ENCODE assay signal across 1 cellular context in genomic region chr14:21251215-21251614, GRCh38.
TF ChIP-seq lines count a peak whose summit lies in the region.

No MANE protein-coding gene starts in this region.

TF ChIP-seq in HepG2, 621 proteins besides CTCF, POLR2A, EP300 and RAD21:
- no peak for TF ChIP-seq ZNF878 (CRISPR knock-in tag; IDR thresholded peaks at IDR 0.05)
- TF ChIP-seq POLR2G (IDR thresholded peaks at IDR 0.05; ENCODE audit: low read depth, low read length), result peak; percentile 58
- no peak for TF ChIP-seq ZNF570 (CRISPR knock-in tag; IDR thresholded peaks at IDR 0.05; ENCODE audit: borderline replicate concordance)
- TF ChIP-seq FUBP1 (CRISPR knock-in tag; IDR thresholded peaks at IDR 0.05; ENCODE audit: borderline replicate concordance), result 0 out of 2 replicates have a peak, but pooled peaks have one; percentile 74
- TF ChIP-seq HIVEP1 (CRISPR knock-in tag; IDR thresholded peaks at IDR 0.05), result no peak
- TF ChIP-seq ZNF460 (CRISPR knock-in tag; IDR thresholded peaks at IDR 0.05; ENCODE audit: borderline replicate concordance), result peak; percentile 61; the same call in 1 of the 2 replicates
- TF ChIP-seq POLR2AphosphoS5 (IDR thresholded peaks at IDR 0.05; ENCODE audit: low read depth, low read length), result peak; percentile 44; the same call in 1 of the 2 replicates
- TF ChIP-seq POLR2AphosphoS2 (IDR thresholded peaks at IDR 0.05; ENCODE audit: low read depth, low read length), result peak; percentile 0; the same call in 1 of the 2 replicates
- no peak for TF ChIP-seq NFE2L1 (CRISPR knock-in tag; IDR thresholded peaks at IDR 0.05; ENCODE audit: borderline replicate concordance)
- TF ChIP-seq SP4 (CRISPR knock-in tag; IDR thresholded peaks at IDR 0.05), result no peak
- peak; percentile 96 for TF ChIP-seq RBM22 (optimal IDR thresholded peaks at IDR 0.05; ENCODE audit: low read length)
- peak; percentile 45; the same call in 1 of the 2 replicates for TF ChIP-seq BRD4 (CRISPR knock-in tag; IDR thresholded peaks at IDR 0.05)
- TF ChIP-seq ZNF761 (CRISPR knock-in tag; conservative IDR thresholded peaks at IDR 0.05), result no peak
- peak; percentile 64 for TF ChIP-seq ZMYM3 (CRISPR knock-in tag; IDR thresholded peaks at IDR 0.05)
- no peak for TF ChIP-seq ARHGAP35 (CRISPR knock-in tag; IDR thresholded peaks at IDR 0.05; ENCODE audit: borderline replicate concordance)
- TF ChIP-seq TBL1XR1 (IDR thresholded peaks at IDR 0.05; ENCODE audit: borderline replicate concordance, low read length, partially characterized antibody), result no peak
